1 cellular context compared by ENCODE assay signal in genomic region chr7:97872025-97872669, GRCh38.
TF ChIP-seq lines count a peak whose summit lies in the region.

Gene ASNS, minus strand, starts transcription at chr7:97872408. Its CDS starts 3,252 bp downstream, at chr7:97869156.

TF ChIP-seq in HepG2, 621 proteins besides CTCF, POLR2A, EP300 and RAD21 (continued from another document and continues in another):
- TF ChIP-seq AFF4 (CRISPR knock-in tag; IDR thresholded peaks at IDR 0.05) (peak; percentile 34; the same call in 1 of the 2 replicates), ZNF431 (CRISPR knock-in tag; IDR thresholded peaks at IDR 0.05; ENCODE audit: borderline replicate concordance, low read depth) (peak; percentile 49; the same call in 1 of the 2 replicates), HNF4A (CRISPR knock-in tag; IDR thresholded peaks at IDR 0.05) (no peak), ZNF850 (CRISPR knock-in tag; conservative IDR thresholded peaks at IDR 0.05) (no peak), U2AF1 (optimal IDR thresholded peaks at IDR 0.05; ENCODE audit: low read depth, low read length) (peak; percentile 68), ATF4 (CRISPR knock-in tag; IDR thresholded peaks at IDR 0.05) (peak in 1 of 2 experiments; percentile 100; a peak in 2 of 4 replicates), KMT2A (CRISPR knock-in tag; IDR thresholded peaks at IDR 0.05) (peak; percentile 79), THAP7 (CRISPR knock-in tag; IDR thresholded peaks at IDR 0.05) (0 out of 2 replicates have a peak, but pooled peaks have one; percentile 79), JUND (CRISPR knock-in tag; IDR thresholded peaks at IDR 0.05) (no peak), ZNF557 (CRISPR knock-in tag; IDR thresholded peaks at IDR 0.05) (no peak), NAIF1 (CRISPR knock-in tag; IDR thresholded peaks at IDR 0.05; ENCODE audit: borderline replicate concordance) (peak; percentile 65; the same call in 1 of the 2 replicates), GMEB1 (CRISPR knock-in tag; IDR thresholded peaks at IDR 0.05; ENCODE audit: borderline replicate concordance) (peak; percentile 75), HNRNPK (IDR thresholded peaks at IDR 0.05; ENCODE audit: low read depth, low read length, poor library complexity, severe bottlenecking) (peak; percentile 47), ERF (CRISPR knock-in tag; IDR thresholded peaks at IDR 0.05) (peak; percentile 92), ZNF331 (CRISPR knock-in tag; IDR thresholded peaks at IDR 0.05) (peak; percentile 56; the same call in 1 of the 2 replicates), HNRNPUL1 (IDR thresholded peaks at IDR 0.05; ENCODE audit: low read depth, low read length) (no peak), DPF2 (CRISPR knock-in tag; IDR thresholded peaks at IDR 0.05; ENCODE audit: borderline replicate concordance, low read depth) (no peak), ZNF260 (CRISPR knock-in tag; IDR thresholded peaks at IDR 0.05; ENCODE audit: borderline replicate concordance, low read depth) (no peak; the same call in 1 of the 2 replicates), ZBTB20 (CRISPR knock-in tag; IDR thresholded peaks at IDR 0.05; ENCODE audit: borderline replicate concordance, low read depth) (peak; percentile 79), NONO (IDR thresholded peaks at IDR 0.05) (no peak), NONO (CRISPR knock-in tag; conservative IDR thresholded peaks at IDR 0.05) (peak; percentile 62; the same call in 1 of the 2 replicates), FOXK1 (CRISPR knock-in tag; IDR thresholded peaks at IDR 0.05; ENCODE audit: borderline replicate concordance, low read depth) (0 out of 2 replicates have a peak, but pooled peaks have one; percentile 53), THAP8 (CRISPR knock-in tag; IDR thresholded peaks at IDR 0.05; ENCODE audit: borderline replicate concordance) (no peak), ZNF574 (CRISPR knock-in tag; IDR thresholded peaks at IDR 0.05) (peak; percentile 81), POLR2G (IDR thresholded peaks at IDR 0.05; ENCODE audit: low read depth, low read length) (peak; percentile 91), KAT2B (IDR thresholded peaks at IDR 0.05; ENCODE audit: borderline replicate concordance, low read depth, low read length) (no peak), KLF12 (CRISPR knock-in tag; IDR thresholded peaks at IDR 0.05; ENCODE audit: borderline replicate concordance) (no peak; the same call in 1 of the 2 replicates), RBFOX2 (IDR thresholded peaks at IDR 0.05; ENCODE audit: low read depth, low read length) (peak; percentile 99), ZNF781 (CRISPR knock-in tag; IDR thresholded peaks at IDR 0.05; ENCODE audit: borderline replicate concordance, not compliant biosample characterization) (peak; percentile 90), ZBTB43 (CRISPR knock-in tag; conservative IDR thresholded peaks at IDR 0.05) (peak; percentile 40; the same call in 1 of the 2 replicates), ZNF256 (CRISPR knock-in tag; conservative IDR thresholded peaks at IDR 0.05) (0 out of 2 replicates have a peak, but pooled peaks have one; percentile 52), XRCC5 (optimal IDR thresholded peaks at IDR 0.05; ENCODE audit: low read length) (peak; percentile 15), ZBTB14 (CRISPR knock-in tag; IDR thresholded peaks at IDR 0.05) (0 out of 2 replicates have a peak, but pooled peaks have one; percentile 36), ZNF138 (CRISPR knock-in tag; IDR thresholded peaks at IDR 0.05; ENCODE audit: low read depth) (no peak), ZNF230 (CRISPR knock-in tag; IDR thresholded peaks at IDR 0.05) (no peak), ZKSCAN1 (IDR thresholded peaks at IDR 0.05; ENCODE audit: low read length) (no peak), LCORL (IDR thresholded peaks at IDR 0.05) (no peak), LCORL (CRISPR knock-in tag; IDR thresholded peaks at IDR 0.05) (peak; percentile 54; the same call in 1 of the 2 replicates), ZBTB8A (CRISPR knock-in tag; IDR thresholded peaks at IDR 0.05; ENCODE audit: borderline replicate concordance, low read depth) (peak; percentile 98), ZNF354B (CRISPR knock-in tag; IDR thresholded peaks at IDR 0.05) (0 out of 2 replicates have a peak, but pooled peaks have one; percentile 42), RBM39 (IDR thresholded peaks at IDR 0.05; ENCODE audit: low read depth, low read length, poor library complexity, severe bottlenecking) (peak; percentile 58), ZNF430 (CRISPR knock-in tag; IDR thresholded peaks at IDR 0.05) (peak; percentile 93), ZNF800 (CRISPR knock-in tag; IDR thresholded peaks at IDR 0.05) (peak; percentile 86), NFYC (CRISPR knock-in tag; IDR thresholded peaks at IDR 0.05) (peak; percentile 71), TIGD3 (CRISPR knock-in tag; IDR thresholded peaks at IDR 0.05; ENCODE audit: borderline replicate concordance) (peak; percentile 82; the same call in 1 of the 2 replicates), RNF2 (conservative IDR thresholded peaks at IDR 0.05; ENCODE audit: low read depth) (peak; percentile 64; the same call in 1 of the 2 replicates)
